ENCODE assay signal across 21 cellular contexts in genomic region chr3:76631251-76631650, GRCh38.
"Had no signal": no experiment of that assay in that cellular context is flagged by ENCODE, and none has a peak within 500 bp of the region (broad histone marks: within the 10 kb centered on the region; RNA-seq: fewer than 3 reads in every experiment).

No MANE protein-coding gene starts in this region.

- H3K27me3 Mint-ChIP-seq: dendritic cell treated with granulocyte-macrophage colony-stimulating factor and Interleukin-4, amounts not matched to agents 40 ng/mL and 50 ng/mL, for 4 days; effector memory CD8-positive, alpha-beta T cell had no signal

- DNase-seq: colonic mucosa; cortex of kidney; dermis blood vessel endothelial cell; dorsolateral prefrontal cortex; effector CD4-positive, alpha-beta T cell; effector CD8-positive, alpha-beta T cell; effector memory CD4-positive, alpha-beta T cell; effector memory CD8-positive, alpha-beta T cell; endodermal cell; erythroblast; esophagus squamous epithelium; foreskin fibroblast; foreskin keratinocyte; gastrocnemius medialis; glutamatergic neuron; head of caudate nucleus; heart left ventricle; heart right ventricle had no signal

- ATAC-seq: effector memory CD8-positive, alpha-beta T cell; esophagus mucosa; foreskin keratinocyte; gastrocnemius medialis; gastroesophageal sphincter; heart left ventricle; heart right ventricle had no signal

- H3K27ac Mint-ChIP-seq: dendritic cell treated with granulocyte-macrophage colony-stimulating factor and Interleukin-4, amounts not matched to agents 40 ng/mL and 50 ng/mL, for 4 days; effector memory CD8-positive, alpha-beta T cell; endodermal cell had no signal

- H3K9me3 Mint-ChIP-seq: dendritic cell treated with granulocyte-macrophage colony-stimulating factor and Interleukin-4, amounts not matched to agents 40 ng/mL and 50 ng/mL, for 4 days; endodermal cell had no signal

- H3K4me3 Mint-ChIP-seq: dendritic cell treated with granulocyte-macrophage colony-stimulating factor and Interleukin-4, amounts not matched to agents 40 ng/mL and 50 ng/mL, for 4 days; effector memory CD8-positive, alpha-beta T cell; endodermal cell had no signal
